8 cellular contexts compared by ENCODE assay signal in genomic region chr1:24390924-24391782, GRCh38. TPM values are rescaled to one million over a fixed set of nuclear protein-coding genes. Genes with fewer than 3 reads are reported as not detected.
DNase-seq lines count a peak whose midpoint lies in the region; ATAC-seq and TF ChIP-seq lines count a peak whose summit lies in the region.

No MANE protein-coding gene starts in this region.

- H3K4me1 Mint-ChIP-seq in activated naive CD4-positive, alpha-beta T cell treated with anti-CD3 and anti-CD28 coated beads, Interleukin-2, amount 50 U/mL, for 24 hours, result peaks cover 43% of the 10 kb centered on the region

- H4K20me1 ChIP-seq in osteoblast (ENCODE audit: insufficient read depth, low read length), result no peaks in the 10 kb centered on the region

- no peaks in the 10 kb centered on the region for H3K9me3 Mint-ChIP-seq in activated naive CD4-positive, alpha-beta T cell treated with anti-CD3 and anti-CD28 coated beads, Interleukin-2, amount 50 U/mL, for 24 hours

- ATAC-seq in GM18520 (IDR thresholded peaks at IDR 0.05; ENCODE audit: unreplicated experiment), result peak; percentile 27
- peak; percentile 96 for ATAC-seq in upper lobe of right lung

- peak overlapping the region; percentile 76 for H3K27ac ChIP-seq in ACC112 (ENCODE audit: low read depth, low read length)
- H3K27ac ChIP-seq in osteoblast (ENCODE audit: low read depth, low read length), result peak overlapping the region; percentile 85
- peak overlapping the region; percentile 79 for H3K27ac ChIP-seq in upper lobe of right lung

- intact Hi-C loops in upper lobe of right lung (cut with DNase I), result no loop called here

- H3K4me3 ChIP-seq in ACC112 (ENCODE audit: low read depth, low read length) (peak overlapping the region; percentile 58), MG63 (no peak overlapping the region), osteoblast (ENCODE audit: insufficient read depth, low read length) (peak overlapping the region; percentile 48), upper lobe of right lung (peak overlapping the region; percentile 24)

- no peaks in the 10 kb centered on the region for H3K9me3 ChIP-seq in MG63
- H3K9me3 ChIP-seq in osteoblast (ENCODE audit: low read depth, low read length), result no peaks in the 10 kb centered on the region
- no peaks in the 10 kb centered on the region for H3K9me3 ChIP-seq in upper lobe of right lung

- peak overlapping the region; percentile 95 for H3K27ac Mint-ChIP-seq in activated naive CD4-positive, alpha-beta T cell treated with anti-CD3 and anti-CD28 coated beads, Interleukin-2, amount 50 U/mL, for 24 hours

- no peaks in the 10 kb centered on the region for H3K36me3 ChIP-seq in ACC112 (ENCODE audit: insufficient read depth, low read length)
- H3K36me3 ChIP-seq in MG63, result peaks cover 7% of the 10 kb centered on the region
- no peaks in the 10 kb centered on the region for H3K36me3 ChIP-seq in osteoblast (ENCODE audit: insufficient read depth, low read length)
- no peaks in the 10 kb centered on the region for H3K36me3 ChIP-seq in upper lobe of right lung

- H3K36me3 Mint-ChIP-seq in activated naive CD4-positive, alpha-beta T cell treated with anti-CD3 and anti-CD28 coated beads, Interleukin-2, amount 50 U/mL, for 24 hours, result peaks cover 2% of the 10 kb centered on the region

- TF ChIP-seq CTCF in osteoblast (IDR thresholded peaks at IDR 0.05; ENCODE audit: extremely low read depth, low read depth, low read length), result peak; percentile 99
- peak; percentile 98 for TF ChIP-seq CTCF in upper lobe of right lung (IDR thresholded peaks at IDR 0.05)

- DNase-seq in MG63 (peak; percentile 74), SKM-1 (lab: John Stamatoyannopoulos, UW; ENCODE audit: unreplicated experiment) (peak; percentile 36), germinal center (ENCODE audit: low spot score) (peak; percentile 79), osteoblast (ENCODE audit: insufficient read length, low spot score, missing footprints) (peak; percentile 85), upper lobe of right lung (peak; percentile 85)

- H3K4me1 ChIP-seq in ACC112 (ENCODE audit: control insufficient read depth, insufficient read depth, low read length, unreplicated experiment), result peaks cover 26% of the 10 kb centered on the region
- peaks cover 27% of the 10 kb centered on the region for H3K4me1 ChIP-seq in osteoblast (ENCODE audit: insufficient read depth, low read length)
- H3K4me1 ChIP-seq in upper lobe of right lung, result peaks cover 14% of the 10 kb centered on the region

- H3K27me3 ChIP-seq in ACC112 (ENCODE audit: insufficient read depth, low read length), result no peaks in the 10 kb centered on the region
- H3K27me3 ChIP-seq in MG63, result no peaks in the 10 kb centered on the region
- no peaks in the 10 kb centered on the region for H3K27me3 ChIP-seq in osteoblast (ENCODE audit: insufficient read depth, low read length)
- H3K27me3 ChIP-seq in upper lobe of right lung, result no peaks in the 10 kb centered on the region

- no peaks in the 10 kb centered on the region for H3K27me3 Mint-ChIP-seq in activated naive CD4-positive, alpha-beta T cell treated with anti-CD3 and anti-CD28 coated beads, Interleukin-2, amount 50 U/mL, for 24 hours

- H3K4me2 ChIP-seq in osteoblast (ENCODE audit: insufficient read depth, low read length), result peak overlapping the region; percentile 57

- H3K4me3 Mint-ChIP-seq in activated naive CD4-positive, alpha-beta T cell treated with anti-CD3 and anti-CD28 coated beads, Interleukin-2, amount 50 U/mL, for 24 hours, result peak overlapping the region; percentile 79

- peak overlapping the region; percentile 44 for H2AFZ ChIP-seq in ACC112 (ENCODE audit: low read length, unreplicated experiment)
- H2AFZ ChIP-seq in osteoblast (ENCODE audit: low read length), result peak overlapping the region; percentile 64

- H3K79me2 ChIP-seq in ACC112 (ENCODE audit: control insufficient read depth, insufficient read depth, low read length, unreplicated experiment) (no peaks in the 10 kb centered on the region), osteoblast (ENCODE audit: insufficient read depth, low read length) (no peaks in the 10 kb centered on the region)

RNA-seq across cellular contexts. Expression of gene STPG1, which starts 22.4 kb away (rescaled TPM):
- 5.7 and 7.2 TPM in 2 replicates for total RNA-seq in MG63 (2014; rRNA removed; shearing (Covaris generic); ENCODE audit: low replicate concordance)
- 7.2 and 7.4 TPM in 2 replicates for total RNA-seq in osteoblast
- 8.6 TPM for total RNA-seq in upper lobe of right lung

RNA-seq across cellular contexts. Expression of gene NIPAL3, which starts 24.4 kb away (rescaled TPM):
- total RNA-seq in MG63 (2014; rRNA removed; shearing (Covaris generic); ENCODE audit: low replicate concordance), result 44.1 and 45.5 TPM in 2 replicates
- 29.2 and 31.8 TPM in 2 replicates for total RNA-seq in osteoblast
- total RNA-seq in upper lobe of right lung, result 37.8 TPM
